ENCODE assay signal across 8 cellular contexts in genomic region chr17:2041561-2042354, GRCh38. TPM values are rescaled to one million over a fixed set of nuclear protein-coding genes. Genes with fewer than 3 reads are reported as not detected.
DNase-seq lines count a peak whose midpoint lies in the region; ATAC-seq and TF ChIP-seq lines count a peak whose summit lies in the region.

TSS of gene OVCA2 (plus strand) at chr17:2042022. CDS start at chr17:2042048, 26 bp downstream.

- peaks cover 27% of the 10 kb centered on the region for H3K4me1 Mint-ChIP-seq in chondrocyte (ENCODE audit: low read depth)

- no peaks in the 10 kb centered on the region for H3K27me3 Mint-ChIP-seq in chondrocyte (ENCODE audit: low read depth)

- peak; percentile 89 for DNase-seq in AG10803 (ENCODE audit: low read depth)
- DNase-seq in NCI-H460 (ENCODE audit: extremely low read depth, low read depth), result peak; percentile 94
- DNase-seq in activated CD4-positive, alpha-beta T cell treated with anti-CD3 and anti-CD28 coated beads for 1 hour, result peak; percentile 97
- DNase-seq in chondrocyte (ENCODE audit: low spot score), result no peak
- DNase-seq in kidney glomerular epithelial cell (lab: John Stamatoyannopoulos, UW), result peak; percentile 90
- peak; percentile 91 to 96 (median 96) for DNase-seq in stimulated activated CD4-positive, alpha-beta T cell treated with anti-CD3 and anti-CD28 coated beads, Interleukin-1b, Interleukin-23, amount 100 ng/mL, for 24 hours (ENCODE audit: low read depth in 4 of 4, low spot score in 1 of 4)

- peaks cover 10% of the 10 kb centered on the region for H3K36me3 Mint-ChIP-seq in chondrocyte (ENCODE audit: low read depth)

- TF ChIP-seq CTCF in AG10803 (conservative IDR thresholded peaks at IDR 0.05; ENCODE audit: low read length) (peak; percentile 46), chondrocyte (IDR thresholded peaks at IDR 0.05) (peak; percentile 73)

- H3K27ac Mint-ChIP-seq in chondrocyte (ENCODE audit: unreplicated experiment), result peak within 1 kb of the TSS; percentile 98

- peak within 1 kb of the TSS; percentile 91 for H3K4me3 ChIP-seq in AG10803 (ENCODE audit: low read length)

- peak; percentile 90 for ATAC-seq in GM19023 (IDR thresholded peaks at IDR 0.05; ENCODE audit: unreplicated experiment)
- ATAC-seq in HG03280 (IDR thresholded peaks at IDR 0.05; ENCODE audit: unreplicated experiment), result peak; percentile 91

- H3K9me3 Mint-ChIP-seq in chondrocyte (ENCODE audit: low read depth), result no peaks in the 10 kb centered on the region

- H3K4me3 Mint-ChIP-seq in chondrocyte (ENCODE audit: unreplicated experiment), result peak within 1 kb of the TSS; percentile 92

RNA-seq across cellular contexts. Expression of gene OVCA2, which starts in this region (rescaled TPM):
- total RNA-seq in NCI-H460 (2014; rRNA removed; shearing (Covaris generic)), result 47.3 and 60.4 TPM in 2 replicates
- polyA plus RNA-seq in NCI-H460 (2014; cell fraction: nucleus; rRNA removed), result 50.8 and 72.9 TPM in 2 replicates
- 26.6 to 30.2 TPM (median 30.1 TPM) in 3 replicates for total RNA-seq in chondrocyte
